Comparison of ENCODE assay signal across 8 cellular contexts in genomic region chr13:49996166-49996915, GRCh38. TPM values are rescaled to one million over a fixed set of nuclear protein-coding genes. Genes with fewer than 3 reads are reported as not detected.
DNase-seq lines count a peak whose midpoint lies in the region; ATAC-seq and TF ChIP-seq lines count a peak whose summit lies in the region.

No MANE protein-coding gene starts in this region.

- DNase-seq in HFF-Myc (ENCODE audit: extremely low read depth, low read depth) (peak; percentile 24), NCI-H1105 (lab: John Stamatoyannopoulos, UW) (peak; percentile 76), T1000 (lab: John Stamatoyannopoulos, UW) (peak; percentile 59), astrocyte of the cerebellum (ENCODE audit: low read depth) (peak; percentile 76), hippocampal formation (lab: John Stamatoyannopoulos, UW) (peak; percentile 83 to 88), retina (peak; percentile 92), aorta (peak; percentile 96 to 98)

- peak overlapping the region; percentile 80 to 89 for H3K27ac ChIP-seq in aorta (ENCODE audit: low read depth in 1 of 2, low read length in 2 of 2)

- in situ Hi-C loops in astrocyte of the cerebellum (cut with HindIII; ENCODE audit: low sequenced_read_pairs) = no loop called here

- H3K9me3 ChIP-seq in aorta (ENCODE audit: control insufficient read depth, low read length) = no peaks in the 10 kb centered on the region

- WGBS in aorta, 2 donors = 1% methylated on average over 31 to 65 of the region's 68 CpGs

- peak; percentile 94 for ATAC-seq in aorta (ENCODE audit: low FRiP score)

- H3K4me1 ChIP-seq in aorta (ENCODE audit: control insufficient read depth in 1 of 2, insufficient read depth in 2 of 2, low read length in 2 of 2) = peaks cover 4 to 7% of the 10 kb centered on the region in 2 donors

- TF ChIP-seq CTCF in HFF-Myc (IDR thresholded peaks at IDR 0.05; ENCODE audit: low read depth, low read length, missing control alignments) = no peak
- no peak for TF ChIP-seq CTCF in astrocyte of the cerebellum (IDR thresholded peaks at IDR 0.05; ENCODE audit: low read depth, low read length, missing control alignments)

- H3K4me3 ChIP-seq in GM08714 (ENCODE audit: low read length) (peak overlapping the region; percentile 69; the same call in 1 of the 2 replicates), HFF-Myc (replicated peaks; ENCODE audit: low read depth, low read length) (peak overlapping the region; percentile 62), astrocyte of the cerebellum (ENCODE audit: low read depth, low read length) (peak overlapping the region; percentile 89), aorta (ENCODE audit: low read length in 2 of 2) (peak overlapping the region; percentile 81)

- intact Hi-C loops in aorta (cut with DNase I) = loop anchor here (2.0 to 5.0 kb wide), 3 partner anchors 74 to 86 kb away; no protein-coding TSS in a partner anchor

- H3K36me3 ChIP-seq in aorta (ENCODE audit: control insufficient read depth in 1 of 2, insufficient read depth in 2 of 2, low read length in 1 of 2) = no peaks in the 10 kb centered on the region

- no peaks in the 10 kb centered on the region for H3K27me3 ChIP-seq in aorta (ENCODE audit: control insufficient read depth in 1 of 2, insufficient read depth in 2 of 2, low read length in 1 of 2)

RNA-seq across cellular contexts. Expression of gene TRIM13, which starts 0.5 kb away (rescaled TPM):
- total RNA-seq in aorta = 10 to 100 TPM; 25.0 to 27.6 TPM
- polyA plus RNA-seq in aorta = 10 to 100 TPM in 1 of 2 donors, 1 to 10 TPM in 1; 7.3 to 24.7 TPM

RNA-seq across cellular contexts. Expression of gene KCNRG, which starts 18.9 kb away (rescaled TPM):
- under 1 TPM in 1 of 2 donors, not detected in 1; 0.45 TPM for total RNA-seq in aorta
- 1 to 10 TPM in 1 of 2 donors, not detected in 1; 1.7 TPM for polyA plus RNA-seq in aorta

Comparison
In these comparisons a context has a peak if more than half of its experiments do, and no peak if none do; other contexts are left out.
1. Peak in every context shown above with its lines: DNase-seq, ATAC-seq, H3K4me3 ChIP-seq and H3K27ac ChIP-seq.
2. DNase-seq: peak in every context shown above with its lines; median percentile 97 in aorta; 92 in retina; 86 in hippocampal formation; 76 in NCI-H1105; 76 in astrocyte of the cerebellum; 59 in T1000; 24 in HFF-Myc.